Comparison of ENCODE assay signal across 8 cellular contexts in the genomic region with DNA sequence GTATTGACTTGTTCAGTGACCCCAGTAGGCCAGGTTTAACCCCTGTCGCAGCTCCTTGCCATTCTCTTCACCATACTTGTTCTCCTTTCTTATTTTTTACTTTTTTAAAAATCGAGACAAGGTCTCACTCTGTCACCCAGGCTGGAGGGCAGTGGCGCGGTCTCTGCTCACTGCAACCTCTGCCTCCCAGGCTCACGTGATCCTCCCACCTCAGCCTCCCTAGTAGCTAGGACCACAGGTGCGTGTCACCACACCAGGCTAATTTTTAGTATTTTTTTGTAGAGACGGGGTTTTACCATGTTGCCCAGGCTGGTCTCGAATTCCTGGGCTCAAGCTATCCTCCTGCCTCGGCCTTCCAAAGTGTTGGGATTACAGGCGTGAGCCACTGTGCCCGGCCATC. TPM values are rescaled to one million over a fixed set of nuclear protein-coding genes. Genes with fewer than 3 reads are reported as not detected.
DNase-seq lines count a peak whose midpoint lies in the region; ATAC-seq, FAIRE-seq and TF ChIP-seq lines count a peak whose summit lies in the region.
"Not testable (repeated sequence)": the region's sequence is repeated elsewhere in the genome, so short reads cannot be mapped to it uniquely, and the experiment has no call there.

No MANE protein-coding gene starts in this region.

- H3K9me3 ChIP-seq in esophagus muscularis mucosa; HepG2 (ENCODE audit: low read length); neutrophil; testis: not testable (repeated sequence)

- not testable (repeated sequence) for H2AFZ ChIP-seq in HepG2 (ENCODE audit: low read length)

- POLR2A ChIA-PET in HepG2 (lab: Yijun Ruan, JAX), result interaction anchor here (1.5 to 1.7 kb wide), 2 partner anchors 9 kb away, joined by 5 to 10 read pairs; no protein-coding TSS in a partner anchor

- not testable (repeated sequence) for TF ChIP-seq POLR2A in esophagus muscularis mucosa (IDR thresholded peaks at IDR 0.05; ENCODE audit: low read depth); HepG2 (IDR thresholded peaks at IDR 0.05; ENCODE audit: insufficient read depth in 1 of 2, low read depth in 2 of 2, low read length in 2 of 2); testis (IDR thresholded peaks at IDR 0.05)

- H3K4me3 Mint-ChIP-seq in CD14-positive monocyte, result peak overlapping the region; percentile 86 to 95
- peak overlapping the region; percentile 88 to 95 (median 94) for H3K4me3 Mint-ChIP-seq in IgD-negative memory B cell

- H3K27ac ChIP-seq in esophagus muscularis mucosa (replicated peaks in 1 of 4), result peak overlapping the region in 3 of 4 donors; percentile 93 to 94 (median 93)
- peak overlapping the region; percentile 95 for H3K27ac ChIP-seq in HepG2 (ENCODE audit: extremely low read length, insufficient read depth, low read length)
- peak overlapping the region; percentile 86 for H3K27ac ChIP-seq in neutrophil
- H3K27ac ChIP-seq in testis, result peak overlapping the region; percentile 88 to 93

- peak overlapping the region; percentile 62 for H3K4me2 ChIP-seq in HepG2 (ENCODE audit: low read depth, low read length)

- 72% methylated on average over 11 of the region's 11 CpGs for WGBS in esophagus muscularis mucosa
- WGBS in HepG2 (ENCODE audit: low lambda C conversion rate), result 26% methylated on average over 8 of the region's 11 CpGs
- WGBS in testis, 2 donors, result 35 to 51% methylated on average over 6 to 11 of the region's 11 CpGs

- CTCF ChIA-PET in HepG2 (lab: Yijun Ruan, JAX; ENCODE audit: low intra/inter-chr PET ratio, low total read pairs), result not testable (repeated sequence)

- H3K4me3 ChIP-seq in WI38 (ENCODE audit: low read depth, low read length), result peak overlapping the region; percentile 80
- peak overlapping the region; percentile 83 for H3K4me3 ChIP-seq in astrocyte of the spinal cord (ENCODE audit: low read depth, low read length)
- H3K4me3 ChIP-seq in esophagus muscularis mucosa, result peak overlapping the region; percentile 62 to 75 (median 71)
- peak overlapping the region; percentile 85 to 94 (median 87) for H3K4me3 ChIP-seq in HepG2 (replicated peaks in 1 of 3; ENCODE audit: insufficient read depth in 1 of 3, low read depth in 2 of 3, low read length in 3 of 3)
- H3K4me3 ChIP-seq in neutrophil (ENCODE audit: low read depth in 1 of 2, low read length in 1 of 2), result peak overlapping the region; percentile 69 to 78
- H3K4me3 ChIP-seq in testis, result peak overlapping the region; percentile 66 to 75

- DNase-seq in CD14-positive monocyte (ENCODE audit: low spot score); astrocyte of the spinal cord (ENCODE audit: low read depth, low spot score); esophagus muscularis mucosa (ENCODE audit: extremely low spot score); HepG2 (ENCODE audit: low spot score); testis: not testable (repeated sequence)

- ATAC-seq in HepG2, result not testable (repeated sequence)

- peak overlapping the region; percentile 98 to 99 (median 99) for H3K27ac Mint-ChIP-seq in CD14-positive monocyte
- peak overlapping the region; percentile 94 to 100 (median 96) for H3K27ac Mint-ChIP-seq in IgD-negative memory B cell

- H3K4me1 ChIP-seq in esophagus muscularis mucosa (peaks cover 10 to 27% (median 19%) of the 10 kb centered on the region in 4 donors), HepG2 (ENCODE audit: insufficient read depth, low read length) (peaks cover 42% of the 10 kb centered on the region), neutrophil (ENCODE audit: control insufficient read depth in 1 of 2, insufficient read depth in 1 of 2, low read depth in 1 of 2, low read length in 1 of 2) (peaks cover 10 to 12% of the 10 kb centered on the region in 2 experiments)
- not testable (repeated sequence) for H3K4me1 ChIP-seq in testis

- not testable (repeated sequence) for H4K20me1 ChIP-seq in HepG2 (ENCODE audit: insufficient read depth, low read length)

- H3K36me3 ChIP-seq in esophagus muscularis mucosa; HepG2 (replicated peaks in 1 of 2; ENCODE audit: control insufficient read depth in 1 of 2, insufficient read depth in 2 of 2, low read length in 2 of 2); neutrophil; testis (ENCODE audit: low read depth, missing control alignments): not testable (repeated sequence)

- not testable (repeated sequence) for H3K4me1 Mint-ChIP-seq in CD14-positive monocyte
- peaks cover 7 to 13% (median 10%) of the 10 kb centered on the region in 3 donors for H3K4me1 Mint-ChIP-seq in IgD-negative memory B cell

- not testable (repeated sequence) for H3K36me3 Mint-ChIP-seq in CD14-positive monocyte, IgD-negative memory B cell

- not testable (repeated sequence) for TF ChIP-seq RAD21 in HepG2 (CRISPR knock-in tag; IDR thresholded peaks at IDR 0.05)

- not testable (repeated sequence) for H3K27me3 Mint-ChIP-seq in CD14-positive monocyte (ENCODE audit: low read depth in 3 of 3); IgD-negative memory B cell

- in situ Hi-C loops in astrocyte of the spinal cord (cut with HindIII; ENCODE audit: low sequenced_read_pairs), result not testable (repeated sequence)
- in situ Hi-C loops in HepG2 (cut with HindIII; ENCODE audit: extremely low pct_ligation_motif_present, low pct_unique_long_range_greater_than_20kb), result loop anchor here (10.0 kb wide), 1 partner anchor 305 kb away; no protein-coding TSS in a partner anchor

- H3K9ac ChIP-seq in HepG2 (ENCODE audit: insufficient read depth, low read depth, low read length), result peak overlapping the region; percentile 97

- FAIRE-seq in HepG2 (lab: Jason Lieb, UNC), result peak; percentile 80

- intact Hi-C loops in CD14-positive monocyte (cut with micrococcal nuclease), result loop anchor here in 1 of 2 donors (10.0 kb wide), 1 partner anchor 305 kb away; no protein-coding TSS in a partner anchor
- intact Hi-C loops in esophagus muscularis mucosa (cut with DNase I); testis (cut with DNase I; ENCODE audit: low total_unique reads): not testable (repeated sequence)
- intact Hi-C loops in HepG2 (cut with micrococcal nuclease; ENCODE audit: unreplicated experiment), result loop anchor here (5.0 kb wide), 1 partner anchor 67 kb away; a partner anchor contains a TSS

- H3K27me3 ChIP-seq in esophagus muscularis mucosa; HepG2 (ENCODE audit: control insufficient read depth in 1 of 2, insufficient read depth in 2 of 2, low read length in 2 of 2); neutrophil; testis: not testable (repeated sequence)

- TF ChIP-seq EP300 in esophagus muscularis mucosa (IDR thresholded peaks at IDR 0.05); HepG2 (IDR thresholded peaks at IDR 0.05; ENCODE audit: low read depth in 2 of 2, low read length in 2 of 2); HepG2 (CRISPR knock-in tag; IDR thresholded peaks at IDR 0.05; ENCODE audit: borderline replicate concordance): not testable (repeated sequence)

- BruUV-seq in HepG2 (replicated peaks; lab: Mats Ljungman, UMichigan), result not testable (repeated sequence)

- peaks cover 43% of the 10 kb centered on the region for H3K79me2 ChIP-seq in HepG2 (ENCODE audit: insufficient read depth, low read length)

- TF ChIP-seq CTCF in CD14-positive monocyte (IDR thresholded peaks at IDR 0.05); WI38 (IDR thresholded peaks at IDR 0.05; ENCODE audit: low read depth, low read length); astrocyte of the spinal cord (IDR thresholded peaks at IDR 0.05; ENCODE audit: low read depth, low read length); esophagus muscularis mucosa (IDR thresholded peaks at IDR 0.05); HepG2 (CRISPR knock-in tag; IDR thresholded peaks at IDR 0.05); neutrophil (IDR thresholded peaks at IDR 0.05); testis (IDR thresholded peaks at IDR 0.05): not testable (repeated sequence)

- H3K9me3 Mint-ChIP-seq in CD14-positive monocyte, result peaks cover 0 to 14% (median 3%) of the 10 kb centered on the region in 7 donors
- H3K9me3 Mint-ChIP-seq in IgD-negative memory B cell, result not testable (repeated sequence)

RNA-seq across cellular contexts. Expression of a gene that starts 0.7 kb away (rescaled TPM):
- 10 to 100 TPM; 21.0 to 23.6 TPM for polyA plus RNA-seq in CD14-positive monocyte
- polyA plus RNA-seq in IgD-negative memory B cell, result 19.7 TPM
- 10 to 100 TPM; 22.4 to 28.5 (median 24.5) TPM for total RNA-seq in esophagus muscularis mucosa
- total RNA-seq in HepG2 (2016; rRNA removed; fragmentation: Illumina TruSeq; extraction: Trizol), result 36.7 and 43.6 TPM in 2 replicates
- total RNA-seq in HepG2 (2016; cell fraction: cytosol; rRNA removed; fragmentation: Illumina TruSeq; extraction: Trizol; ENCODE audit: low read depth), result 18.9 and 19.9 TPM in 2 replicates
- total RNA-seq in HepG2 (2016; cell fraction: insoluble cytoplasmic fraction; rRNA removed; fragmentation: Illumina TruSeq; extraction: Trizol), result 38.7 and 43.0 TPM in 2 replicates
- total RNA-seq in HepG2 (2016; cell fraction: membrane; rRNA removed; fragmentation: Illumina TruSeq; extraction: Trizol), result 17.0 and 24.1 TPM in 2 replicates
- total RNA-seq in HepG2 (2016; cell fraction: nucleus; rRNA removed; fragmentation: Illumina TruSeq; extraction: Trizol), result 37.3 and 42.4 TPM in 2 replicates
- polyA plus RNA-seq in HepG2 (2011; rRNA removed), result 28.5 and 37.8 TPM in 2 replicates
- 18.2 and 24.7 TPM in 2 replicates for polyA plus RNA-seq in HepG2 (2011; cell fraction: cytosol; rRNA removed)
- 7.8 and 12.2 TPM in 2 replicates for polyA plus RNA-seq in HepG2 (2011; cell fraction: nucleus; rRNA removed)
- 25.2 and 32.7 TPM in 2 replicates for polyA plus RNA-seq in HepG2 (2012)
- polyA plus RNA-seq in HepG2 (2016; cell fraction: cytosol; fragmentation: Illumina TruSeq; extraction: Trizol; ENCODE audit: low read depth), result 9.9 and 11.2 TPM in 2 replicates
- 20.1 and 23.7 TPM in 2 replicates for polyA plus RNA-seq in HepG2 (2016; cell fraction: insoluble cytoplasmic fraction; fragmentation: Illumina TruSeq; extraction: Trizol; ENCODE audit: low read depth)
- 11.4 and 12.1 TPM in 2 replicates for polyA plus RNA-seq in HepG2 (2016; cell fraction: membrane; fragmentation: Illumina TruSeq; extraction: Trizol; ENCODE audit: low read depth)
- 35.5 and 36.8 TPM in 2 replicates for polyA plus RNA-seq in HepG2 (2016; cell fraction: nucleus; fragmentation: Illumina TruSeq; extraction: Trizol; ENCODE audit: insufficient read depth, low read depth)
- 30.2 and 47.3 TPM in 2 replicates for polyA minus RNA-seq in HepG2 (2011; rRNA and poly(A)+ RNA removed; ENCODE audit: low replicate concordance)
- 18.5 and 19.6 TPM in 2 replicates for polyA minus RNA-seq in HepG2 (2011; cell fraction: cytosol; rRNA and poly(A)+ RNA removed)
- polyA minus RNA-seq in HepG2 (2011; cell fraction: nucleus; rRNA and poly(A)+ RNA removed), result 27.2 and 27.5 TPM in 2 replicates
- total RNA-seq in testis, result 10 to 100 TPM; 30.5 to 35.7 TPM
- polyA plus RNA-seq in testis (ENCODE audit: insufficient read depth, low read depth, low replicate concordance), result 16.2 TPM
